18 cellular contexts compared by ENCODE assay signal in genomic region chr14:103816991-103817390, GRCh38.
"Had no signal": no experiment of that assay in that cellular context is flagged by ENCODE, and none has a peak within 500 bp of the region (broad histone marks: within the 10 kb centered on the region; RNA-seq: fewer than 3 reads in every experiment).

No MANE protein-coding gene starts in this region.

- H3K27ac Mint-ChIP-seq: activated CD4-positive, alpha-beta memory T cell treated with anti-CD3 and anti-CD28 coated beads for 36 hours; naive B cell; stimulated activated memory B cell treated with anti-CD40 and anti-IgM and Interleukin-4, amounts not matched to agents 10 μg/mL and 1 μg/mL and 100 μg/mL, for 72 hours; type B pancreatic cell had no signal

- H3K4me3 Mint-ChIP-seq: activated CD4-positive, alpha-beta memory T cell treated with anti-CD3 and anti-CD28 coated beads for 36 hours; effector memory CD8-positive, alpha-beta T cell; naive B cell; stimulated activated memory B cell treated with anti-CD40 and anti-IgM and Interleukin-4, amounts not matched to agents 10 μg/mL and 1 μg/mL and 100 μg/mL, for 72 hours; type B pancreatic cell had no signal

- ATAC-seq: effector memory CD8-positive, alpha-beta T cell; lower lobe of right lung; stimulated activated memory B cell treated with anti-CD40 and anti-IgM and Interleukin-4, amounts not matched to agents 10 μg/mL and 1 μg/mL and 100 μg/mL, for 72 hours had no signal

- H3K9me3 Mint-ChIP-seq: activated CD4-positive, alpha-beta memory T cell treated with anti-CD3 and anti-CD28 coated beads for 36 hours; effector memory CD8-positive, alpha-beta T cell; stimulated activated memory B cell treated with anti-CD40 and anti-IgM and Interleukin-4, amounts not matched to agents 10 μg/mL and 1 μg/mL and 100 μg/mL, for 72 hours; type B pancreatic cell had no signal

- H3K36me3 Mint-ChIP-seq: activated CD4-positive, alpha-beta memory T cell treated with anti-CD3 and anti-CD28 coated beads for 36 hours had no signal

- DNase-seq: activated CD4-positive, alpha-beta memory T cell treated with anti-CD3 and anti-CD28 coated beads for 36 hours; activated CD4-positive, alpha-beta T cell treated with anti-CD3 and anti-CD28 coated beads for 48 hours; activated effector memory CD4-positive, alpha-beta T cell treated with anti-CD3 and anti-CD28 coated beads, Interleukin-2, amount 50 U/mL, for 16 hours; activated naive CD4-positive, alpha-beta T cell treated with anti-CD3 and anti-CD28 coated beads, Interleukin-2, amount 50 U/mL, for 16 hours; adrenal gland; colonic mucosa; dorsolateral prefrontal cortex; effector memory CD8-positive, alpha-beta T cell; lower lobe of right lung; mesendoderm; naive B cell; occipital lobe; sigmoid colon; stimulated activated CD4-positive, alpha-beta T cell treated with anti-CD3 and anti-CD28 coated beads, Interleukin-15, amount 100 ng/mL, for 24 hours; T-helper 2 cell; testis had no signal

- H3K27me3 Mint-ChIP-seq: activated CD4-positive, alpha-beta memory T cell treated with anti-CD3 and anti-CD28 coated beads for 36 hours; effector memory CD8-positive, alpha-beta T cell; stimulated activated memory B cell treated with anti-CD40 and anti-IgM and Interleukin-4, amounts not matched to agents 10 μg/mL and 1 μg/mL and 100 μg/mL, for 72 hours; type B pancreatic cell had no signal
